In genomic region chr1:8293641-8294169, GRCh38 we compare ENCODE assay signal across 25 cellular contexts. TPM values are rescaled to one million over a fixed set of nuclear protein-coding genes. Genes with fewer than 3 reads are reported as not detected.
DNase-seq lines count a peak whose midpoint lies in the region; ATAC-seq and TF ChIP-seq lines count a peak whose summit lies in the region.
"Had no signal": no experiment of that assay in that cellular context is flagged by ENCODE, and none has a peak within 500 bp of the region (broad histone marks: within the 10 kb centered on the region; RNA-seq: fewer than 3 reads in every experiment).

No MANE protein-coding gene starts in this region.

- in situ Hi-C loops in Panc1 (cut with HindIII; ENCODE audit: low pct_unique_long_range_greater_than_20kb, low sequenced_read_pairs), result no loop called here

- no peak for TF ChIP-seq CTCF in Panc1 (IDR thresholded peaks at IDR 0.05)
- no peak for TF ChIP-seq CTCF in left lung (IDR thresholded peaks at IDR 0.05)
- no peak for TF ChIP-seq CTCF in ovary (IDR thresholded peaks at IDR 0.05)
- no peak for TF ChIP-seq CTCF in upper lobe of right lung (IDR thresholded peaks at IDR 0.05)

- 41 to 64% (median 43%) methylated on average over 4 of the region's 4 CpGs for WGBS in ovary, 3 donors

- H3K36me3 ChIP-seq in Panc1 (ENCODE audit: control insufficient read depth, insufficient read depth, low read length), result no peaks in the 10 kb centered on the region
- no peaks in the 10 kb centered on the region for H3K36me3 ChIP-seq in left lung
- no peaks in the 10 kb centered on the region for H3K36me3 ChIP-seq in ovary
- H3K36me3 ChIP-seq in upper lobe of right lung, result no peaks in the 10 kb centered on the region
- H3K36me3 ChIP-seq: HAP-1 had no signal

- H3K4me1 ChIP-seq in Panc1 (ENCODE audit: control insufficient read depth, insufficient read depth, low read length), result no peaks in the 10 kb centered on the region
- no peaks in the 10 kb centered on the region for H3K4me1 ChIP-seq in left lung
- peaks cover 7% of the 10 kb centered on the region for H3K4me1 ChIP-seq in ovary (ENCODE audit: insufficient read depth)
- peaks cover 6% of the 10 kb centered on the region for H3K4me1 ChIP-seq in upper lobe of right lung
- H3K4me1 ChIP-seq: HAP-1 had no signal

- POLR2A ChIA-PET in Panc1 (lab: Charles Lee), result interaction anchor here (0.6 to 0.8 kb wide), 2 partner anchors 187 to 275 kb away, joined by 3 to 4 read pairs; no protein-coding TSS in a partner anchor

- H3K4me3 ChIP-seq in Panc1 (ENCODE audit: low read depth in 2 of 2, low read length in 2 of 2) (no peak overlapping the region), left lung (no peak overlapping the region), ovary (peak overlapping the region; percentile 16), upper lobe of right lung (no peak overlapping the region)
- H3K4me3 ChIP-seq: GM23248, HAP-1 had no signal

- CTCF ChIA-PET in Panc1 (lab: Charles Lee), result no interaction called here

- H3K27ac ChIP-seq in Panc1 (ENCODE audit: low read length), result peak overlapping the region; percentile 65
- H3K27ac ChIP-seq in left lung, result peak overlapping the region in 1 of 2 donors; percentile 46
- H3K27ac ChIP-seq in ovary, result no peak overlapping the region
- H3K27ac ChIP-seq in upper lobe of right lung, result peak overlapping the region; percentile 58
- H3K27ac ChIP-seq: GM23248, HL-60 had no signal

- H3K27me3 ChIP-seq in Panc1 (ENCODE audit: control insufficient read depth, insufficient read depth, low read length), result no peaks in the 10 kb centered on the region
- H3K27me3 ChIP-seq in left lung, result no peaks in the 10 kb centered on the region
- H3K27me3 ChIP-seq in ovary, result no peaks in the 10 kb centered on the region
- H3K27me3 ChIP-seq in upper lobe of right lung, result no peaks in the 10 kb centered on the region

- no peak for TF ChIP-seq POLR2A in ovary (IDR thresholded peaks at IDR 0.05)

- ATAC-seq in Panc1 (no peak), left lung (peak; percentile 6), upper lobe of right lung (no peak)

- no peak for DNase-seq in Panc1 (ENCODE audit: low read depth, low spot score)
- no peak for DNase-seq in left lung
- DNase-seq in ovary, result peak in 1 of 5 donors; percentile 40
- no peak for DNase-seq in upper lobe of right lung
- DNase-seq in NCI-H1092 (lab: John Stamatoyannopoulos, UW), result no peak
- no peak for DNase-seq in amniotic stem cell (lab: John Stamatoyannopoulos, UW)
- no peak for DNase-seq in kidney tubule cell (ENCODE audit: low spot score)
- DNase-seq: CD4-positive, alpha-beta T cell; DMS153; GDM1; GM23248; IMR-90; Kasumi-1; MM.1S; NCI-H1105 treated with DMSO at 0.1 percent for 48 hours; NCI-H1694; NCI-H2107; NCI-H510A; NCI-H774; Right ventricle myocardium superior had no signal

- BruUV-seq in Panc1 (replicated peaks; lab: Mats Ljungman, UMichigan), result no TSS peak

- TF ChIP-seq EP300 in ovary (IDR thresholded peaks at IDR 0.05), result no peak

- intact Hi-C loops in Panc1 (cut with micrococcal nuclease; ENCODE audit: unreplicated experiment), result no loop called here
- intact Hi-C loops in left lung (cut with DNase I), result no loop called here
- intact Hi-C loops in ovary (cut with DNase I), result no loop called here
- intact Hi-C loops in upper lobe of right lung (cut with DNase I), result no loop called here

- no peaks in the 10 kb centered on the region for H3K9me3 ChIP-seq in Panc1 (ENCODE audit: control insufficient read depth, insufficient read depth, low read depth, low read length)
- H3K9me3 ChIP-seq in left lung, result no peaks in the 10 kb centered on the region
- H3K9me3 ChIP-seq in ovary, result no peaks in the 10 kb centered on the region
- no peaks in the 10 kb centered on the region for H3K9me3 ChIP-seq in upper lobe of right lung
- H3K9me3 ChIP-seq: Caco-2, HAP-1 had no signal

RNA-seq across cellular contexts. Expression of gene SLC45A1, which starts 24.2 kb away (rescaled TPM):
- total RNA-seq in Panc1 (2021; ENCODE audit: unreplicated experiment) (11.3 TPM), left lung (1 to 10 TPM; 1.4 TPM), ovary (1 to 10 TPM; 2.7 to 7.2 (median 4.5) TPM), upper lobe of right lung (1.9 TPM)
- polyA plus RNA-seq in Panc1 (2012; ENCODE audit: insufficient read length), result 49.4 TPM
- polyA plus RNA-seq in ovary, result 1 to 10 TPM in 1 of 2 donors, under 1 TPM in 1; 0.70 to 4.7 TPM
- total RNA-seq: HT1080, OCI-LY7 had no signal

Comparison
In these comparisons a context has a peak if more than half of its experiments do, and no peak if none do; other contexts are left out.
1. H3K27ac ChIP-seq: peak in Panc1 (single experiment) and upper lobe of right lung (single experiment); none in ovary (0 of 2).